Comparison of ENCODE assay signal across 19 cellular contexts in genomic region chr3:138376663-138377062, GRCh38. TPM values are rescaled to one million over a fixed set of nuclear protein-coding genes. Genes with fewer than 3 reads are reported as not detected.
"Had no signal": no experiment of that assay in that cellular context is flagged by ENCODE, and none has a peak within 500 bp of the region (broad histone marks: within the 10 kb centered on the region; RNA-seq: fewer than 3 reads in every experiment).

No MANE protein-coding gene starts in this region.

- H3K4me3 ChIP-seq: colonic mucosa, esophagus squamous epithelium, left lung, lung, pancreas, skin epidermis, stomach had no signal

- ATAC-seq: left lung, pancreas, sciatic nerve had no signal

- DNase-seq: colonic mucosa; dermis blood vessel endothelial cell; esophagus squamous epithelium; foreskin fibroblast; hypothalamus; islet precursor cell; left lung; mesenchymal stem cell; midbrain; occipital lobe; pancreas; stimulated activated CD4-positive, alpha-beta T cell treated with anti-CD3 and anti-CD28 coated beads, Interleukin-12 subunit alpha, Interleukin-12 subunit beta, amount 100 ng/mL, for 4 hours; stimulated activated naive CD4-positive, alpha-beta T cell; stomach; substantia nigra had no signal

- H3K27ac ChIP-seq: colonic mucosa, esophagus squamous epithelium, left lung, pancreas, skin epidermis, stomach had no signal

- H3K9me3 ChIP-seq: colonic mucosa, esophagus squamous epithelium, left lung, pancreas, stomach had no signal

- H3K36me3 ChIP-seq: colonic mucosa, esophagus squamous epithelium, left lung, pancreas had no signal

- H3K4me1 ChIP-seq: colonic mucosa, pancreas had no signal

- H3K27me3 ChIP-seq: colonic mucosa, esophagus squamous epithelium, left lung, pancreas, stomach had no signal

RNA-seq across cellular contexts. Expression of gene NME9, which starts 47.0 kb away (rescaled TPM):
- total RNA-seq: colonic mucosa, dermis blood vessel endothelial cell, epithelial cell of proximal tubule had no signal

RNA-seq across cellular contexts. Expression of gene ESYT3, which starts 57.8 kb away (rescaled TPM):
- total RNA-seq: dermis blood vessel endothelial cell had no signal
